In genomic region chr12:64010069-64010686, GRCh38 we compare ENCODE assay signal across 11 cellular contexts.
DNase-seq lines count a peak whose midpoint lies in the region; ATAC-seq, FAIRE-seq and TF ChIP-seq lines count a peak whose summit lies in the region.
"Had no signal": no experiment of that assay in that cellular context is flagged by ENCODE, and none has a peak within 500 bp of the region (broad histone marks: within the 10 kb centered on the region; RNA-seq: fewer than 3 reads in every experiment).

No MANE protein-coding gene starts in this region.

- intact Hi-C loops in GM12878 (cut with micrococcal nuclease; ENCODE audit: unreplicated experiment) (loop anchor here (10.0 kb wide), 1 partner anchor 165 kb away; the partner anchor contains the start of gene SRGAP1), posterior vena cava (cut with DNase I) (no loop called here)

- H2AFZ ChIP-seq in GM12878 (ENCODE audit: control insufficient read depth, low read depth, low read length), result no peak overlapping the region

- CTCF ChIA-PET in GM12878 (lab: Yijun Ruan, JAX), result interaction anchor here (0.7 kb wide), 1 partner anchor 166 kb away, joined by 3 read pairs; the partner anchor contains the start of gene SRGAP1

- no peak overlapping the region for H3K4me3 ChIP-seq in GM12878

- H3K27me3 Mint-ChIP-seq in T-helper 2 cell treated with Interferon-gamma antibody and Interleukin-4, amounts not matched to agents 5 μg/mL and 100 μg/mL, for 36 hours (ENCODE audit: low read depth), result no peaks in the 10 kb centered on the region

- TF ChIP-seq CTCF in GM12878 (IDR thresholded peaks at IDR 0.05 in 2 of 3, conservative IDR thresholded peaks at IDR 0.05 in 1 of 3; ENCODE audit: control insufficient read depth in 2 of 3, extremely low read depth in 1 of 3, insufficient read depth in 1 of 3, low read depth in 3 of 3, low read length in 3 of 3), result no peak

- H3K9ac ChIP-seq in GM12878 (ENCODE audit: control insufficient read depth, insufficient read depth, low read length), result no peak overlapping the region

- DNase-seq in GM12878 (ENCODE audit: low read depth, low spot score) (no peak), posterior vena cava (ENCODE audit: low spot score) (no peak), putamen (ENCODE audit: low spot score) (no peak), HuH-7.5 (ENCODE audit: low spot score) (no peak)
- no peak for DNase-seq in stimulated activated effector memory CD8-positive, alpha-beta T cell treated with anti-CD3 and anti-CD28 coated beads, Interleukin-12 subunit alpha, Interleukin-12 subunit beta, amount 100 ng/mL, for 72 hours (ENCODE audit: low spot score in 2 of 2)
- DNase-seq in T-helper 2 cell treated with Interferon-gamma antibody and Interleukin-4, amounts not matched to agents 5 μg/mL and 100 μg/mL, for 36 hours (ENCODE audit: low spot score), result no peak
- DNase-seq: effector CD8-positive, alpha-beta T cell had no signal

- RAD21 ChIA-PET in GM12878 (lab: Charles Lee; ENCODE audit: unreplicated experiment), result no interaction called here

- 21% methylated on average over 4 of the region's 4 CpGs for WGBS in GM12878 (ENCODE audit: insufficient coverage, insufficient replicate concordance, low lambda C conversion rate, missing lambda C conversion rate)

- no peak overlapping the region for H3K27ac Mint-ChIP-seq in stimulated activated effector memory CD8-positive, alpha-beta T cell treated with anti-CD3 and anti-CD28 coated beads, Interleukin-12 subunit alpha, Interleukin-12 subunit beta, amount 100 ng/mL, for 72 hours
- H3K27ac Mint-ChIP-seq in T-helper 2 cell treated with Interferon-gamma antibody and Interleukin-4, amounts not matched to agents 5 μg/mL and 100 μg/mL, for 36 hours, result no peak overlapping the region
- H3K27ac Mint-ChIP-seq: T-helper 1 cell treated with Interleukin-12 subunit alpha and Interleukin-12 subunit beta and Interleukin-4 antibody, amounts not matched to agents 30 μg/mL and 1 μg/mL, for 36 hours had no signal

- no peaks in the 10 kb centered on the region for H3K36me3 Mint-ChIP-seq in stimulated activated effector memory CD8-positive, alpha-beta T cell treated with anti-CD3 and anti-CD28 coated beads, Interleukin-12 subunit alpha, Interleukin-12 subunit beta, amount 100 ng/mL, for 72 hours
- H3K36me3 Mint-ChIP-seq in T-helper 2 cell treated with Interferon-gamma antibody and Interleukin-4, amounts not matched to agents 5 μg/mL and 100 μg/mL, for 36 hours (ENCODE audit: low read depth), result no peaks in the 10 kb centered on the region

- no peaks in the 10 kb centered on the region for H3K27me3 ChIP-seq in GM12878 (replicated peaks in 1 of 2; ENCODE audit: control insufficient read depth in 2 of 2, insufficient read depth in 2 of 2, low read length in 1 of 2)

- no peaks in the 10 kb centered on the region for H3K79me2 ChIP-seq in GM12878 (ENCODE audit: control insufficient read depth, insufficient read depth, low read length)

- SMC1A ChIA-PET in GM12878 (lab: Charles Lee; ENCODE audit: uncharacterized antibody, unreplicated experiment), result no interaction called here

- no peak for TF ChIP-seq POLR2A in GM12878 (IDR thresholded peaks at IDR 0.05; ENCODE audit: low read depth, low read length)

- FAIRE-seq in GM12878 (lab: Jason Lieb, UNC), result peak; percentile 56

- no peak overlapping the region; the same call in 1 of the 2 replicates for H3K4me2 ChIP-seq in GM12878 (ENCODE audit: control insufficient read depth, insufficient read depth)

- POLR2A ChIA-PET in GM12878 (lab: Charles Lee), result no interaction called here

- H3K4me1 ChIP-seq in GM12878 (ENCODE audit: control insufficient read depth, insufficient read depth, low read length), result no peaks in the 10 kb centered on the region; the same call in 1 of the 2 replicates

- ATAC-seq in GM19438 (IDR thresholded peaks at IDR 0.05; ENCODE audit: low read depth, unreplicated experiment) (peak; percentile 94), HG03097 (IDR thresholded peaks at IDR 0.05; ENCODE audit: low FRiP score, unreplicated experiment) (peak; percentile 91), GM12878 (peak; percentile 94)
- peak; percentile 21 for ATAC-seq in stimulated activated effector memory CD8-positive, alpha-beta T cell treated with anti-CD3 and anti-CD28 coated beads, Interleukin-12 subunit alpha, Interleukin-12 subunit beta, amount 100 ng/mL, for 72 hours

- no peaks in the 10 kb centered on the region for H3K4me1 Mint-ChIP-seq in stimulated activated effector memory CD8-positive, alpha-beta T cell treated with anti-CD3 and anti-CD28 coated beads, Interleukin-12 subunit alpha, Interleukin-12 subunit beta, amount 100 ng/mL, for 72 hours
- H3K4me1 Mint-ChIP-seq in T-helper 2 cell treated with Interferon-gamma antibody and Interleukin-4, amounts not matched to agents 5 μg/mL and 100 μg/mL, for 36 hours (ENCODE audit: low read depth), result no peaks in the 10 kb centered on the region

- in situ Hi-C loops in GM12878 (cut with MboI), result no loop called here

- H3K9me3 ChIP-seq in GM12878 (replicated peaks; ENCODE audit: control insufficient read depth, insufficient read depth, low read length), result no peaks in the 10 kb centered on the region

- TF ChIP-seq EP300 in GM12878 (IDR thresholded peaks at IDR 0.05; ENCODE audit: borderline replicate concordance in 1 of 2, control insufficient read depth in 1 of 2, low read depth in 2 of 2, low read length in 2 of 2), result peak in 1 of 2 experiments; percentile 13; a peak in 1 of 4 replicates

- H3K4me3 Mint-ChIP-seq in stimulated activated effector memory CD8-positive, alpha-beta T cell treated with anti-CD3 and anti-CD28 coated beads, Interleukin-12 subunit alpha, Interleukin-12 subunit beta, amount 100 ng/mL, for 72 hours, result no peak overlapping the region
- no peak overlapping the region for H3K4me3 Mint-ChIP-seq in T-helper 2 cell treated with Interferon-gamma antibody and Interleukin-4, amounts not matched to agents 5 μg/mL and 100 μg/mL, for 36 hours
- H3K4me3 Mint-ChIP-seq: T-helper 1 cell treated with Interleukin-12 subunit alpha and Interleukin-12 subunit beta and Interleukin-4 antibody, amounts not matched to agents 30 μg/mL and 1 μg/mL, for 36 hours had no signal

- no TSS peak for BruUV-seq in GM12878 (replicated peaks; lab: Mats Ljungman, UMichigan)

- H3K27ac ChIP-seq in GM12878 (ENCODE audit: control insufficient read depth, insufficient read depth), result no peak overlapping the region
- H3K27ac ChIP-seq: HL-60 had no signal

- TF ChIP-seq RAD21 in GM12878 (IDR thresholded peaks at IDR 0.05; ENCODE audit: insufficient read depth, low read depth, low read length), result no peak

- H4K20me1 ChIP-seq in GM12878 (ENCODE audit: control insufficient read depth, insufficient read depth), result no peaks in the 10 kb centered on the region

- H3K36me3 ChIP-seq in GM12878 (ENCODE audit: control insufficient read depth in 2 of 2, insufficient read depth in 2 of 2, low read length in 1 of 2), result no peaks in the 10 kb centered on the region

- no peaks in the 10 kb centered on the region for H3K9me3 Mint-ChIP-seq in stimulated activated effector memory CD8-positive, alpha-beta T cell treated with anti-CD3 and anti-CD28 coated beads, Interleukin-12 subunit alpha, Interleukin-12 subunit beta, amount 100 ng/mL, for 72 hours
- no peaks in the 10 kb centered on the region for H3K9me3 Mint-ChIP-seq in T-helper 2 cell treated with Interferon-gamma antibody and Interleukin-4, amounts not matched to agents 5 μg/mL and 100 μg/mL, for 36 hours
- H3K9me3 Mint-ChIP-seq: T-helper 1 cell treated with Interleukin-12 subunit alpha and Interleukin-12 subunit beta and Interleukin-4 antibody, amounts not matched to agents 30 μg/mL and 1 μg/mL, for 36 hours had no signal

TF ChIP-seq in GM12878, 131 proteins besides CTCF, POLR2A, EP300 and RAD21:
- TF ChIP-seq ATF7 (IDR thresholded peaks at IDR 0.05; ENCODE audit: low read depth) (0 out of 2 replicates have a peak, but pooled peaks have one; percentile 20), TCF12 (IDR thresholded peaks at IDR 0.05; ENCODE audit: low read depth, low read length) (no peak), BACH1 (IDR thresholded peaks at IDR 0.05; ENCODE audit: borderline replicate concordance) (peak; percentile 77; the same call in 1 of the 2 replicates), NR2F1 (conservative IDR thresholded peaks at IDR 0.05) (peak; percentile 88), ZNF384 (IDR thresholded peaks at IDR 0.05; ENCODE audit: borderline replicate concordance, low read depth, low read length) (no peak), MTA2 (IDR thresholded peaks at IDR 0.05; ENCODE audit: low read depth) (0 out of 2 replicates have a peak, but pooled peaks have one; percentile 18), SUPT20H (IDR thresholded peaks at IDR 0.05; ENCODE audit: borderline replicate concordance, control insufficient read depth, low read depth, low read length) (no peak), IKZF2 (IDR thresholded peaks at IDR 0.05) (peak in 1 of 2 experiments; percentile 4; a peak in 1 of 4 replicates), ZBTB33 (IDR thresholded peaks at IDR 0.05) (no peak)

Comparison
In these comparisons a context has a peak if more than half of its experiments do, and no peak if none do; other contexts are left out.
1. ATAC-seq: peak in every context shown above with its lines; median percentile 94 in GM19438; 94 in GM12878; 91 in HG03097; 21 in stimulated activated effector memory CD8-positive, alpha-beta T cell treated with anti-CD3 and anti-CD28 coated beads, Interleukin-12 subunit alpha, Interleukin-12 subunit beta, amount 100 ng/mL, for 72 hours.